34 cellular contexts compared by ENCODE assay signal in genomic region chr11:125552927-125553326, GRCh38.
"Had no signal": no experiment of that assay in that cellular context is flagged by ENCODE, and none has a peak within 500 bp of the region (broad histone marks: within the 10 kb centered on the region; RNA-seq: fewer than 3 reads in every experiment).

No MANE protein-coding gene starts in this region.

- ATAC-seq: activated CD4-positive, alpha-beta T cell treated with anti-CD3 and anti-CD28 coated beads for 36 hours; activated CD4-positive, CD25-positive, alpha-beta regulatory T cell treated with anti-CD3 and anti-CD28 coated beads, Interleukin-2, amount 50 U/mL, for 24 hours; activated CD8-positive, alpha-beta memory T cell treated with anti-CD3 and anti-CD28 coated beads, Interleukin-2, amount 10 ng/mL, durations not matched to agents 7 days and 5 days; activated CD8-positive, alpha-beta T cell treated with anti-CD3 and anti-CD28 coated beads, Interleukin-2, amount 10 ng/mL, durations not matched to agents 7 days and 5 days; activated naive CD8-positive, alpha-beta T cell treated with anti-CD3 and anti-CD28 coated beads, Interleukin-2, amount 50 U/mL, for 24 hours; body of pancreas; WTC11 had no signal

- H3K4me1 ChIP-seq: adrenal gland, body of pancreas, breast epithelium had no signal

- DNase-seq: activated CD4-positive, alpha-beta memory T cell treated with anti-CD3 and anti-CD28 coated beads, Interleukin-2, amount 10 ng/mL, durations not matched to agents 7 days and 5 days; activated CD4-positive, alpha-beta T cell treated with anti-CD3 and anti-CD28 coated beads for 1 hour; activated CD4-positive, alpha-beta T cell treated with anti-CD3 and anti-CD28 coated beads for 36 hours; activated CD4-positive, alpha-beta T cell treated with anti-CD3 and anti-CD28 coated beads for 48 hours; activated CD4-positive, alpha-beta T cell treated with anti-CD3 and anti-CD28 coated beads, Interleukin-2, amount 10 ng/mL, durations not matched to agents 7 days and 5 days; activated CD4-positive, alpha-beta T cell treated with anti-CD3 and anti-CD28 coated beads, Interleukin-2, amount 50 U/mL, for 48 hours; activated CD4-positive, CD25-positive, alpha-beta regulatory T cell; activated CD8-positive, alpha-beta memory T cell treated with anti-CD3 and anti-CD28 coated beads for 24 hours; activated CD8-positive, alpha-beta memory T cell treated with anti-CD3 and anti-CD28 coated beads, Interleukin-2, amount 10 ng/mL, durations not matched to agents 7 days and 5 days; activated CD8-positive, alpha-beta memory T cell treated with anti-CD3 and anti-CD28 coated beads, Interleukin-2, amount 50 U/mL, for 48 hours; activated CD8-positive, alpha-beta T cell treated with anti-CD3 and anti-CD28 coated beads, Interleukin-2, amount 10 ng/mL, durations not matched to agents 7 days and 5 days; activated effector memory CD4-positive, alpha-beta T cell treated with Interleukin-2 at 50 U/mL for 16 hours; activated gamma-delta T cell; activated naive CD4-positive, alpha-beta T cell treated with anti-CD3 and anti-CD28 coated beads for 36 hours; activated naive CD8-positive, alpha-beta T cell treated with anti-CD3 and anti-CD28 coated beads, Interleukin-2, amount 10 ng/mL, durations not matched to agents 7 days and 5 days; activated naive CD8-positive, alpha-beta T cell treated with anti-CD3 and anti-CD28 coated beads, Interleukin-2, amount 50 U/mL, for 24 hours; activated T-cell treated with anti-CD3 and anti-CD28 coated beads, Interleukin-2, amount 50 U/mL, for 24 hours; activated T-cell treated with anti-CD3 and anti-CD28 coated beads, Interleukin-2, amount 50 U/mL, for 48 hours; adrenal gland; amniotic stem cell; aorta; body of pancreas; brain microvascular endothelial cell; central memory CD4-positive, alpha-beta T cell; T-helper 1 cell; T-helper 2 cell; T-helper 9 cell; WERI-Rb-1 had no signal

- H3K27ac ChIP-seq: adrenal gland, body of pancreas, brain microvascular endothelial cell, breast epithelium, WERI-Rb-1 had no signal

- H3K27me3 ChIP-seq: adrenal gland, body of pancreas, brain microvascular endothelial cell, breast epithelium had no signal

- H3K36me3 ChIP-seq: adrenal gland, brain microvascular endothelial cell, breast epithelium, WERI-Rb-1 had no signal

- H3K4me3 ChIP-seq: adrenal gland, body of pancreas, breast epithelium had no signal

- FAIRE-seq: astrocyte, colon, TTC549 had no signal
